Comparison of ENCODE assay signal across 25 cellular contexts in genomic region chr17:79203016-79203415, GRCh38.
A peak's percentile ranks its signal among the peaks of the same experiment; 100 is the strongest.
DNase-seq lines count a peak whose midpoint lies in the region; ATAC-seq and TF ChIP-seq lines count a peak whose summit lies in the region.
"Had no signal": no experiment of that assay in that cellular context is flagged by ENCODE, and none has a peak within 500 bp of the region (broad histone marks: within the 10 kb centered on the region; RNA-seq: fewer than 3 reads in every experiment).

No MANE protein-coding gene starts in this region.

- DNase-seq in NAMALWA (ENCODE audit: low spot score), result peak; percentile 36
- peak; percentile 73 for DNase-seq in iPS-NIHi11 (ENCODE audit: low spot score)
- no peak for DNase-seq in SW 1271 (lab: John Stamatoyannopoulos, UW)
- DNase-seq in inferior parietal cortex (ENCODE audit: extremely low spot score), result no peak
- DNase-seq in right lobe of liver, result no peak
- DNase-seq: activated CD4-positive, alpha-beta T cell treated with anti-CD3 and anti-CD28 coated beads for 48 hours; activated CD8-positive, alpha-beta memory T cell treated with anti-CD3 and anti-CD28 coated beads for 24 hours; activated effector memory CD4-positive, alpha-beta T cell treated with Interleukin-2 at 50 U/mL for 16 hours; activated T-cell treated with anti-CD3 and anti-CD28 coated beads for 4 hours; aorta; DMS53; GF-D8; mesendoderm; NCI-H1417 treated with DMSO at 0.1 percent for 48 hours; PC-9; small intestine; stimulated activated naive CD4-positive, alpha-beta T cell had no signal

- H3K4me2 ChIP-seq in OCI-LY3 (ENCODE audit: low read length), result no peak overlapping the region
- H3K4me2 ChIP-seq: KMS-11, PC-9 had no signal

- H3K4me3 ChIP-seq in OCI-LY3 (ENCODE audit: low read length) (no peak overlapping the region), right lobe of liver (no peak overlapping the region)
- H3K4me3 ChIP-seq: BLaER1 treated with 17β-estradiol and CSF1 and Interleukin-3, amounts not matched to agents 10 nM and 100 nM; HAP-1; PC-9; suprapubic skin; upper lobe of left lung had no signal

- intact Hi-C loops in right lobe of liver (cut with DNase I), result no loop called here

- no peaks in the 10 kb centered on the region for H4K20me1 ChIP-seq in OCI-LY3 (ENCODE audit: insufficient read depth, low read length)

- H3K27ac ChIP-seq in OCI-LY3 (ENCODE audit: low read length), result no peak overlapping the region
- no peak overlapping the region for H3K27ac ChIP-seq in right lobe of liver
- H3K27ac ChIP-seq: BLaER1 treated with 17β-estradiol and CSF1 and Interleukin-3, amounts not matched to agents 10 nM and 100 nM; KMS-11; PC-9; suprapubic skin; upper lobe of left lung had no signal

- H3K4me1 ChIP-seq in OCI-LY3 (ENCODE audit: low read length) (no peaks in the 10 kb centered on the region), right lobe of liver (no peaks in the 10 kb centered on the region)
- H3K4me1 ChIP-seq: HAP-1, suprapubic skin, upper lobe of left lung had no signal

- H3K9me3 ChIP-seq in OCI-LY3 (ENCODE audit: insufficient read depth, low read length), result no peaks in the 10 kb centered on the region
- no peaks in the 10 kb centered on the region for H3K9me3 ChIP-seq in right lobe of liver
- H3K9me3 ChIP-seq: BLaER1 treated with 17β-estradiol and CSF1 and Interleukin-3, amounts not matched to agents 10 nM and 100 nM; HAP-1; suprapubic skin; upper lobe of left lung had no signal

- no peak overlapping the region for H3K9ac ChIP-seq in OCI-LY3 (ENCODE audit: low read length)
- H3K9ac ChIP-seq: BLaER1 treated with 17β-estradiol and CSF1 and Interleukin-3, amounts not matched to agents 10 nM and 100 nM; KMS-11 had no signal

- no peaks in the 10 kb centered on the region for H3K79me2 ChIP-seq in OCI-LY3 (ENCODE audit: low read length)

- no peak for ATAC-seq in right lobe of liver
- ATAC-seq: left lobe of liver had no signal

- TF ChIP-seq POLR2A in right lobe of liver (IDR thresholded peaks at IDR 0.05), result no peak

- peaks cover 45% of the 10 kb centered on the region for H3K27me3 ChIP-seq in OCI-LY3 (ENCODE audit: low read depth, low read length)
- no peaks in the 10 kb centered on the region for H3K27me3 ChIP-seq in right lobe of liver
- H3K27me3 ChIP-seq: upper lobe of left lung had no signal

- no peak overlapping the region for H2AFZ ChIP-seq in OCI-LY3 (ENCODE audit: low read depth, low read length)
- H2AFZ ChIP-seq: PC-9 had no signal

- 61% methylated on average over 9 of the region's 9 CpGs for WGBS in right lobe of liver (ENCODE audit: insufficient coverage, low coverage, low lambda C conversion rate, missing lambda C conversion rate)

- H3K36me3 ChIP-seq in OCI-LY3 (replicated peaks; ENCODE audit: low read depth, low read length), result no peaks in the 10 kb centered on the region
- no peaks in the 10 kb centered on the region for H3K36me3 ChIP-seq in right lobe of liver
- H3K36me3 ChIP-seq: BLaER1 treated with 17β-estradiol and CSF1 and Interleukin-3, amounts not matched to agents 10 nM and 100 nM; HAP-1; suprapubic skin; upper lobe of left lung had no signal

- TF ChIP-seq CTCF in GM12873 (IDR thresholded peaks at IDR 0.05; ENCODE audit: insufficient read depth, low read depth, low read length, missing control alignments), result peak; percentile 23
- TF ChIP-seq CTCF in OCI-LY3 (IDR thresholded peaks at IDR 0.05; ENCODE audit: low read depth, low read length), result peak; percentile 20
- no peak for TF ChIP-seq CTCF in right lobe of liver (IDR thresholded peaks at IDR 0.05)

Comparison
In these comparisons a context has a peak if more than half of its experiments do, and no peak if none do; other contexts are left out.
1. CTCF ChIP-seq: peak in GM12873 (single experiment) and OCI-LY3 (single experiment); none in right lobe of liver (0 of 4).
2. DNase-seq: peak in NAMALWA (single experiment) and iPS-NIHi11 (single experiment); none in SW 1271 (0 of 2), inferior parietal cortex (single experiment) and right lobe of liver (0 of 3).